In the genomic region with DNA sequence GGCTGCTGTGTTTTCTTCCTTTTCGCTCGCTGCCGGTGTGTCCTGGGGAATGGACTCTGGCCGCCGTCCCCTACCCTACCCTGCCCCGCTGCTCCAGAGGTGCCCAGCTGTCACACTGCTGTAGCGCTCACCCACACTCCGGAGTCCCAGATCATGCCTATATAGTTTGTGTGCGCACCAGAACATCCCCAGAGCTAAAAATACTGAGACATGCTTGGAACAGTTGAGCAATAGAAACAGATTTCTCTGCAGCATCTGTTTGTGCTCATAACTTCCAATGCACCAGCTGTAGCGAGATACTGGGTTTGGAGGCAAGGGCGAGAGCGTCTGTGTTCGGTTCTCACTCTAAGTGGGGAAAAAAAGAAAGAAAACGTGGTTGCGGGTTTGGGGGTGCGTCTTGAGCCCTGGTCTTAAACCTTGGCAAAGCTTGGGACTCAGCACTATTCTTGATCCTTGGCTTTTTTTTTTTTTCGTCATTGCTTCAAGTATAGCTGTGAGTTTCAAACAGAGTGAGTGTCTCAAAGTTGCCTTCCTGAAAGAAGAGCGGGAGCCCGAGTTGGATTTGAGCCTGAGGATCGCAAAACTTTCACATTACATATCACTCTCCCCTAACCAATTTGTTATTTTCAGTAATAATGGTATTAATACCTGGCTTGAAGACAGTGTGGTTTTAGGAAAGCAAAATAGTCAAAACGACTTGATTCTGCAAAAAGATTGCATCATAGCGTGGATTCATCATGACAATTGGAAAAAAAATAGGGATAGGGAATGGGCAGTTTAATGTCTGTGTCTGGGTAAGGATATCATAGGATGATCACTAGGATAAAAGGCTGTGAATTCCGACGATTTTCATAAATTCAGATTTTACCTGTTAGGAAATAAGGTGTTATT, we compare ENCODE assay signal across 8 cellular contexts. TPM values are rescaled to one million over a fixed set of nuclear protein-coding genes. Genes with fewer than 3 reads are reported as not detected.
A peak's percentile ranks its signal among the peaks of the same experiment; 100 is the strongest.
DNase-seq lines count a peak whose midpoint lies in the region; ATAC-seq and TF ChIP-seq lines count a peak whose summit lies in the region.

No MANE protein-coding gene starts in this region.

- H3K4me1 Mint-ChIP-seq in natural killer cell treated with Interleukin-12 subunit alpha and Interleukin-12 subunit beta and Interleukin-15 and Interleukin-18, amount 100 ng/mL, for 72 hours (ENCODE audit: low read depth in 2 of 2) = peaks cover 4 to 5% of the 10 kb centered on the region in 2 donors

- no peaks in the 10 kb centered on the region for H3K79me2 ChIP-seq in fibroblast of lung (ENCODE audit: control insufficient read depth, insufficient read depth, low read length)

- peak overlapping the region; percentile 61 for H3K4me3 Mint-ChIP-seq in natural killer cell treated with Interleukin-12 subunit alpha and Interleukin-12 subunit beta and Interleukin-15 and Interleukin-18, amount 100 ng/mL, for 72 hours

- peaks cover 45 to 51% of the 10 kb centered on the region in 2 donors for H3K27me3 Mint-ChIP-seq in natural killer cell treated with Interleukin-12 subunit alpha and Interleukin-12 subunit beta and Interleukin-15 and Interleukin-18, amount 100 ng/mL, for 72 hours

- H3K9me3 Mint-ChIP-seq in natural killer cell treated with Interleukin-12 subunit alpha and Interleukin-12 subunit beta and Interleukin-15 and Interleukin-18, amount 100 ng/mL, for 72 hours = no peaks in the 10 kb centered on the region

- H3K4me3 ChIP-seq in SK-N-MC (peak overlapping the region; percentile 67), fibroblast of lung (replicated peaks in 1 of 4; ENCODE audit: control extremely low read depth in 1 of 4, insufficient read depth in 1 of 4, low read depth in 3 of 4, low read length in 4 of 4) (peak overlapping the region; percentile 70 to 87 (median 81))

- peak; percentile 3 to 33 for ATAC-seq in natural killer cell treated with Interleukin-12 subunit alpha and Interleukin-12 subunit beta and Interleukin-15 and Interleukin-18, amount 100 ng/mL, for 72 hours

- H3K36me3 ChIP-seq in SK-N-MC (ENCODE audit: insufficient read depth, low read length) (no peaks in the 10 kb centered on the region), fibroblast of lung (ENCODE audit: control insufficient read depth, insufficient read depth, low read length) (no peaks in the 10 kb centered on the region)

- H3K4me1 ChIP-seq in fibroblast of lung (ENCODE audit: control insufficient read depth, extremely low read depth, insufficient read depth, low read length) = peaks cover 2% of the 10 kb centered on the region

- H3K27me3 ChIP-seq in fibroblast of lung (ENCODE audit: control insufficient read depth, insufficient read depth, low read length) = no peaks in the 10 kb centered on the region

- peaks cover 5% of the 10 kb centered on the region for H3K36me3 Mint-ChIP-seq in natural killer cell treated with Interleukin-12 subunit alpha and Interleukin-12 subunit beta and Interleukin-15 and Interleukin-18, amount 100 ng/mL, for 72 hours

- H3K9ac ChIP-seq in SK-N-MC (ENCODE audit: insufficient read length) (no peak overlapping the region), fibroblast of lung (ENCODE audit: insufficient read depth, low read length) (peak overlapping the region; percentile 61)

- DNase-seq in NCI-H748 (lab: John Stamatoyannopoulos, UW; ENCODE audit: unreplicated experiment) (peak; percentile 59), NCI-H748 treated with DMSO at 0.1 percent for 48 hours (lab: John Stamatoyannopoulos, UW) (no peak), SK-N-MC (ENCODE audit: low read depth, low spot score) (no peak), fibroblast of lung (ENCODE audit: low read depth in 2 of 2) (peak; percentile 26 to 81), NCI-H2029 treated with DMSO at 0.1 percent for 48 hours (lab: John Stamatoyannopoulos, UW) (no peak), AML-193 (lab: John Stamatoyannopoulos, UW) (no peak), mesenteric fat pad (ENCODE audit: low spot score) (no peak)
- DNase-seq in natural killer cell treated with Interleukin-12 subunit alpha and Interleukin-12 subunit beta and Interleukin-15 and Interleukin-18, amount 100 ng/mL, for 72 hours (ENCODE audit: low spot score) = no peak

- H3K27ac Mint-ChIP-seq in natural killer cell treated with Interleukin-12 subunit alpha and Interleukin-12 subunit beta and Interleukin-15 and Interleukin-18, amount 100 ng/mL, for 72 hours = no peak overlapping the region

- no peak overlapping the region for H3K27ac ChIP-seq in SK-N-MC
- peak overlapping the region; percentile 60 for H3K27ac ChIP-seq in fibroblast of lung (ENCODE audit: insufficient read depth, low read length)

- H4K20me1 ChIP-seq in fibroblast of lung (ENCODE audit: control insufficient read depth, extremely low read depth, insufficient read depth, low read length) = no peaks in the 10 kb centered on the region

- TF ChIP-seq CTCF in fibroblast of lung (conservative IDR thresholded peaks at IDR 0.05 in 1 of 2, IDR thresholded peaks at IDR 0.05 in 1 of 2; ENCODE audit: low read depth in 1 of 2, low read length in 2 of 2) = no peak

- H3K9me3 ChIP-seq in SK-N-MC (ENCODE audit: low read depth, low read length) (no peaks in the 10 kb centered on the region), fibroblast of lung (ENCODE audit: control insufficient read depth, insufficient read depth, low read depth, low read length) (no peaks in the 10 kb centered on the region)

- H2AFZ ChIP-seq in fibroblast of lung (ENCODE audit: low read length) = peak overlapping the region; percentile 76

- H3K4me2 ChIP-seq in fibroblast of lung (ENCODE audit: extremely low read depth, insufficient read depth, low read length) = peak overlapping the region; percentile 89

RNA-seq across cellular contexts. Expression of a gene that starts 0.6 kb away (rescaled TPM):
- 36.0 and 48.1 TPM in 2 replicates for total RNA-seq in fibroblast of lung
- polyA plus RNA-seq in fibroblast of lung = 6.6 and 8.1 TPM in 2 replicates
- 4.7 and 4.8 TPM in 2 replicates for polyA plus RNA-seq in fibroblast of lung (2012)
- polyA minus RNA-seq in fibroblast of lung (ENCODE audit: low replicate concordance) = 15.3 and 20.0 TPM in 2 replicates
- total RNA-seq in natural killer cell treated with Interleukin-12 subunit alpha and Interleukin-12 subunit beta and Interleukin-15 and Interleukin-18, amount 100 ng/mL, for 72 hours = under 1 TPM; 0.29 to 0.42 TPM
- 3.2 TPM for total RNA-seq in mesenteric fat pad

Comparison
In these comparisons a context has a peak if more than half of its experiments do, and no peak if none do; other contexts are left out.
1. DNase-seq: peak in NCI-H748 (single experiment) and fibroblast of lung (2 of 2); none in NCI-H748 treated with DMSO at 0.1 percent for 48 hours (single experiment), SK-N-MC (single experiment), natural killer cell treated with Interleukin-12 subunit alpha and Interleukin-12 subunit beta and Interleukin-15 and Interleukin-18, amount 100 ng/mL, for 72 hours (single experiment), NCI-H2029 treated with DMSO at 0.1 percent for 48 hours (single experiment), AML-193 (0 of 2) and mesenteric fat pad (single experiment).